ENCODE assay signal across 8 cellular contexts in the genomic region with DNA sequence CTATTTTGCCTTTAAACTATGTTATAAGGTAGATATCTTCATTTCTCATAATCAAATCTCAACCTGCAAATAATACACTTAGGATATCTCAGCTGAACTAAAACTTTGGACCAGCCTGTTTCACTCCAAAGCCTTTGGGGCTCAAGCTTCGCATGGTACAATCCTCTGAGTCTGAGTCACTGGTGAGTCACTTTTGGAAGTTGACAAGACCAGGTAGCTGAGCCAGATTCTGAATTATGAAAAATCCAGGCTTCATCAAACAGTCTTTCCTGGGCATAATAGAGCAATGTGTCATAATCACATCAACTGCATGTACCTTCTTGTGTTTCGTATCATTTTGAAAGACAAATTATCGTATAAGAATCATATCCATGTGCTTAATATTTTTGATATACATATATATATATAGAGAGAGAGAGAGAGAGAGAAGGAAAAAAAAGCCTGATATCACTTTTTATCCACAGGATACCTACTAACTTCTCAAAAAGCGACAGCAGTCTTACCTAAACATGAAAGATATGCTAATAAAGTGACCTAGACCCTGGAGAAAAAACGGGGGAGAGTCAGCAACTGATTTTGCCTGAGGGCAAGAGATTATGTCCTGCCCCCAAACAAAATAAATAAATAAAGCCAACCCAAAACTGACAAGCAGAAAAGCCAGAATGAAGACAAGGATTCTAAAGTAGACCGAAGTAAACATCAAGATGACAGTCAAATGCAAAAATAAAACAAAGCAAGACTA.
DNase-seq lines count a peak whose midpoint lies in the region; ATAC-seq and TF ChIP-seq lines count a peak whose summit lies in the region.

No MANE protein-coding gene starts in this region.

- TF ChIP-seq CTCF in A673 (conservative IDR thresholded peaks at IDR 0.05; ENCODE audit: low read depth, low read length) (no peak), IMR-90 (conservative IDR thresholded peaks at IDR 0.05; ENCODE audit: low read depth, low read length) (no peak), choroid plexus epithelial cell (conservative IDR thresholded peaks at IDR 0.05; ENCODE audit: low read depth, low read length) (no peak), mucosa of descending colon (IDR thresholded peaks at IDR 0.05) (no peak)

- no peaks in the 10 kb centered on the region for H4K20me1 ChIP-seq in IMR-90 (ENCODE audit: insufficient read depth, low read length)

- H3K36me3 ChIP-seq in A673 (ENCODE audit: insufficient read depth, low read length, poor library complexity, severe bottlenecking) (no peaks in the 10 kb centered on the region), IMR-90 (ENCODE audit: control insufficient read depth, insufficient read depth, low read length) (no peaks in the 10 kb centered on the region), mucosa of descending colon (ENCODE audit: low read depth) (no peaks in the 10 kb centered on the region), HAP-1 (replicated peaks) (no peaks in the 10 kb centered on the region), H7 (replicated peaks; ENCODE audit: control insufficient read depth, insufficient read depth, low read length) (no peaks in the 10 kb centered on the region)
- H3K36me3 ChIP-seq in CD4-positive, alpha-beta memory T cell (ENCODE audit: insufficient read depth, low read length), result no peaks in the 10 kb centered on the region

- in situ Hi-C loops in IMR-90 (cut with MboI; ENCODE audit: low sequenced_read_pairs) (no loop called here), HAP-1 (cut with MboI; ENCODE audit: low sequenced_read_pairs) (no loop called here)

- peak overlapping the region; percentile 31; the same call in 1 of the 2 replicates for H4K5ac ChIP-seq in IMR-90 (ENCODE audit: low read depth, low read length)

- H3K79me1 ChIP-seq in IMR-90 (ENCODE audit: low read depth in 1 of 2, low read length in 2 of 2), result no peaks in the 10 kb centered on the region

- DNase-seq in A673 (ENCODE audit: low spot score) (peak; percentile 65), IMR-90 (peak; percentile 96), choroid plexus epithelial cell (ENCODE audit: low read depth) (peak; percentile 93), mucosa of descending colon (no peak), NCI-H1048 (lab: John Stamatoyannopoulos, UW) (no peak), HAP-1 (ENCODE audit: low spot score in 2 of 2) (no peak), H7 (no peak)
- DNase-seq in CD4-positive, alpha-beta memory T cell, result no peak

- no peak overlapping the region for H3K4me3 Mint-ChIP-seq in CD4-positive, alpha-beta memory T cell

- H3K9me1 ChIP-seq in IMR-90 (ENCODE audit: insufficient read depth, low read length), result peaks cover 3% of the 10 kb centered on the region; the same call in 1 of the 2 replicates

- peak overlapping the region; percentile 39; the same call in 1 of the 2 replicates for H3K18ac ChIP-seq in IMR-90 (ENCODE audit: low read depth, low read length)

- H3K4me1 ChIP-seq in A673 (ENCODE audit: insufficient read depth, low read length, poor library complexity, severe bottlenecking) (peaks cover 35% of the 10 kb centered on the region), IMR-90 (ENCODE audit: control insufficient read depth, insufficient read depth, low read length) (peaks cover 8% of the 10 kb centered on the region; the same call in 1 of the 2 replicates), mucosa of descending colon (ENCODE audit: low read depth) (peaks cover 5% of the 10 kb centered on the region), HAP-1 (peaks cover 7% of the 10 kb centered on the region)
- H3K4me1 ChIP-seq in CD4-positive, alpha-beta memory T cell (ENCODE audit: insufficient read depth, low read length), result peaks cover 8% of the 10 kb centered on the region

- H2AK9ac ChIP-seq in IMR-90 (replicated peaks; ENCODE audit: low read depth, low read length, poor library complexity), result no peak overlapping the region

- peak overlapping the region; percentile 91 for H2BK120ac ChIP-seq in IMR-90 (ENCODE audit: low read depth, low read length)

- peak overlapping the region; percentile 26; the same call in 1 of the 3 replicates for H2BK15ac ChIP-seq in IMR-90 (ENCODE audit: low read depth, low read length)

- H3K27me3 Mint-ChIP-seq in CD4-positive, alpha-beta memory T cell, result no peaks in the 10 kb centered on the region

- peak overlapping the region; percentile 70 for H2BK20ac ChIP-seq in IMR-90 (ENCODE audit: low read depth, low read length)

- no peak overlapping the region for H3K4me3 ChIP-seq in A673 (ENCODE audit: low read depth, low read length, poor library complexity, severe bottlenecking)
- no peak overlapping the region for H3K4me3 ChIP-seq in IMR-90 (ENCODE audit: insufficient read depth, low read depth, low read length)
- H3K4me3 ChIP-seq in choroid plexus epithelial cell (ENCODE audit: low read depth, low read length), result no peak overlapping the region
- H3K4me3 ChIP-seq in mucosa of descending colon, result no peak overlapping the region
- no peak overlapping the region for H3K4me3 ChIP-seq in HAP-1
- H3K4me3 ChIP-seq in CD4-positive, alpha-beta memory T cell (ENCODE audit: low read length in 2 of 2), result no peak overlapping the region
- H3K4me3 ChIP-seq in H7 (ENCODE audit: insufficient read depth, low read depth, low read length), result no peak overlapping the region

- peak overlapping the region; percentile 66; the same call in 1 of the 2 replicates for H3K56ac ChIP-seq in IMR-90 (ENCODE audit: extremely low read depth, insufficient read depth, low read length)

- POLR2A ChIA-PET in A673 (lab: Charles Lee; ENCODE audit: low non-redundant PET), result interaction anchor here (0.5 kb wide), 1 partner anchor 45 kb away, joined by 4 read pairs; no protein-coding TSS in a partner anchor
- POLR2A ChIA-PET in IMR-90 (lab: Charles Lee; ENCODE audit: unreplicated experiment), result interaction anchor here (0.5 kb wide), 1 partner anchor 20 kb away, joined by 7 read pairs; no protein-coding TSS in a partner anchor
- POLR2A ChIA-PET in CD4-positive, alpha-beta memory T cell (lab: Charles Lee; ENCODE audit: partially characterized antibody), result no interaction called here

- H3K9ac ChIP-seq in IMR-90 (ENCODE audit: low read depth, low read length), result no peak overlapping the region; the same call in 1 of the 2 replicates

- H3K4me1 Mint-ChIP-seq in CD4-positive, alpha-beta memory T cell, result peaks cover 4 to 16% (median 7%) of the 10 kb centered on the region in 4 donors

- intact Hi-C loops in A673 (cut with micrococcal nuclease; ENCODE audit: unreplicated experiment), result no loop called here
- intact Hi-C loops in IMR-90 (cut with micrococcal nuclease), result no loop called here
- intact Hi-C loops in mucosa of descending colon (cut with DNase I, micrococcal nuclease), result no loop called here
- intact Hi-C loops in CD4-positive, alpha-beta memory T cell (cut with micrococcal nuclease), result no loop called here

- H3K27ac ChIP-seq in A673 (ENCODE audit: low read depth, low read length, poor library complexity, severe bottlenecking) (no peak overlapping the region), IMR-90 (ENCODE audit: insufficient read depth, low read length) (peak overlapping the region; percentile 15; the same call in 1 of the 2 replicates)
- H3K27ac ChIP-seq in CD4-positive, alpha-beta memory T cell (ENCODE audit: low read depth, low read length), result no peak overlapping the region

- 0% methylated on average over 1 of the region's 6 CpGs; no CpG with 5 or more reads in 1 of the 2 experiments for WGBS in IMR-90 (ENCODE audit: extremely low coverage in 2 of 2, insufficient read length in 1 of 2), 2 experiments

- CTCF ChIA-PET in A673 (lab: Charles Lee), result interaction anchor here (0.7 kb wide), 1 partner anchor 1785 kb away, joined by 3 read pairs; no protein-coding TSS in a partner anchor
- CTCF ChIA-PET in IMR-90 (lab: Yijun Ruan, JAX), result no interaction called here
- CTCF ChIA-PET in CD4-positive, alpha-beta memory T cell (lab: Charles Lee; ENCODE audit: partially characterized antibody), result no interaction called here

- no peak overlapping the region for H2AFZ ChIP-seq in IMR-90 (replicated peaks; ENCODE audit: low read length, poor library complexity)

- peak overlapping the region; percentile 17; the same call in 1 of the 2 replicates for H3K4me2 ChIP-seq in IMR-90 (ENCODE audit: low read depth, low read length)

- H3K9me3 ChIP-seq in A673 (ENCODE audit: low read depth, low read length, poor library complexity, severe bottlenecking) (no peaks in the 10 kb centered on the region), IMR-90 (ENCODE audit: control insufficient read depth, insufficient read depth, low read length) (no peaks in the 10 kb centered on the region), mucosa of descending colon (no peaks in the 10 kb centered on the region), HAP-1 (no peaks in the 10 kb centered on the region)
- H3K9me3 ChIP-seq in CD4-positive, alpha-beta memory T cell (ENCODE audit: control insufficient read depth in 1 of 2, low read length in 2 of 2), result no peaks in the 10 kb centered on the region

- H3K36me3 Mint-ChIP-seq in CD4-positive, alpha-beta memory T cell, result no peaks in the 10 kb centered on the region

- no peak overlapping the region for H3K23ac ChIP-seq in IMR-90 (ENCODE audit: low read depth, low read length)

- H2BK5ac ChIP-seq in IMR-90 (ENCODE audit: low read depth, low read length, poor library complexity, severe bottlenecking), result peak overlapping the region; percentile 87

- BruUV-seq in A673 (replicated peaks; lab: Mats Ljungman, UMichigan), result no TSS peak
- no TSS peak for BruUV-seq in IMR-90 (replicated peaks; lab: Mats Ljungman, UMichigan)

- H3K27me3 ChIP-seq in A673 (replicated peaks; ENCODE audit: insufficient read depth, low read depth, low read length, poor library complexity) (no peaks in the 10 kb centered on the region), IMR-90 (ENCODE audit: control insufficient read depth, insufficient read depth, low read length) (no peaks in the 10 kb centered on the region), HAP-1 (ENCODE audit: low read depth) (no peaks in the 10 kb centered on the region), H7 (ENCODE audit: control insufficient read depth, insufficient read depth, low read length) (no peaks in the 10 kb centered on the region)
- no peaks in the 10 kb centered on the region for H3K27me3 ChIP-seq in CD4-positive, alpha-beta memory T cell (ENCODE audit: insufficient read depth, low read length)

- dilution Hi-C loops in IMR-90 (cut with HindIII; ENCODE audit: low sequenced_read_pairs, unreplicated experiment), result no loop called here

- no peak for TF ChIP-seq POLR2A in IMR-90 (IDR thresholded peaks at IDR 0.05; ENCODE audit: low read depth, low read length)

- H4K8ac ChIP-seq in IMR-90 (ENCODE audit: low read depth in 2 of 2, low read length in 2 of 2), result peak overlapping the region in 1 of 2 experiments; percentile 64; a peak in 3 of 4 replicates

- peak overlapping the region; percentile 31; the same call in 1 of the 2 replicates for H4K91ac ChIP-seq in IMR-90 (ENCODE audit: insufficient read depth, low read depth, low read length)

- H3K9me3 Mint-ChIP-seq in CD4-positive, alpha-beta memory T cell, result peaks cover 0 to 5% (median 0%) of the 10 kb centered on the region in 8 donors

- H3K27ac Mint-ChIP-seq in CD4-positive, alpha-beta memory T cell, result peak overlapping the region in 1 of 7 donors; percentile 3

- TF ChIP-seq RAD21 in IMR-90 (IDR thresholded peaks at IDR 0.05; ENCODE audit: low read length), result 0 out of 2 replicates have a peak, but pooled peaks have one; percentile 14

- peak overlapping the region; percentile 61; the same call in 1 of the 2 replicates for H3K4ac ChIP-seq in IMR-90 (ENCODE audit: low read depth, low read length)

- peak; percentile 84 for ATAC-seq in IMR-90 (ENCODE audit: low read depth)
- ATAC-seq in mucosa of descending colon, result peak; percentile 80

- H2AK5ac ChIP-seq in IMR-90 (ENCODE audit: low read depth, low read length), result 0 out of 2 replicates have a peak overlapping the region, but pooled peaks have one; percentile 21

- H3K14ac ChIP-seq in IMR-90 (replicated peaks; ENCODE audit: low read depth, low read length), result no peak overlapping the region

Comparison
In these comparisons a context has a peak if more than half of its experiments do, and no peak if none do; other contexts are left out.
1. DNase-seq: peak in A673 (single experiment), IMR-90 (single experiment) and choroid plexus epithelial cell (single experiment); none in mucosa of descending colon (0 of 3), NCI-H1048 (single experiment), HAP-1 (0 of 2), CD4-positive, alpha-beta memory T cell (0 of 5) and H7 (single experiment).